12 cellular contexts compared by ENCODE assay signal in the genomic region with DNA sequence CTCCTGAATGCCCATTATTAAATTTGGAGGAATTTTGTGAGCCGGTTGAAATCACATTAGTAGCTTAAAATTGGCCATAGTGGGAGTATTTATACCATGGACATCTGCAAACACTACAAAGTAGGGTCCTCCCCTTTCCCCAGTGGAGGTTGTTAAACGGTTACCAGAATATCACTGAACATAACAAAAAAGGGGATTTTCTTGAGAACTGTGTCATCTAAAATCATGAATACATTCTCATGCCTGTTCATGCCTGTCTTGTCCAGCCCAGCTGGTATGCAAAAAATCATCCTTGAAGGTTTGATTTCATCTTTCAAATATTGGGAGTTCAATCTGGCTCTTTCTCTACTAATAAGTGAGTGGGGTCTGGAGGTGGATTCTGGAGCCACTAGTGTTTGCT.
"Had no signal": no experiment of that assay in that cellular context is flagged by ENCODE, and none has a peak within 500 bp of the region (broad histone marks: within the 10 kb centered on the region; RNA-seq: fewer than 3 reads in every experiment).

No MANE protein-coding gene starts in this region.

- H3K27ac ChIP-seq: HL-60, PC-9, Peyer's patch, SJCRH30 had no signal

- DNase-seq: MV-4-11; NCI-H1048; NCI-H187 treated with DMSO at 0.1 percent for 48 hours; NCI-H2029 treated with DMSO at 0.1 percent for 48 hours; NCI-H524 treated with DMSO at 0.1 percent for 48 hours; NK-92 treated with Interleukin-12 subunit alpha and Interleukin-12 subunit beta, amount 100 ng/mL, for 24 hours had no signal

- H3K9me3 ChIP-seq: Peyer's patch, SJCRH30 had no signal

- ATAC-seq: Right ventricle myocardium inferior had no signal

- H3K27me3 ChIP-seq: Peyer's patch, SJCRH30 had no signal

- H3K4me2 ChIP-seq: PC-9 had no signal

- H3K4me3 ChIP-seq: K562, PC-9, Peyer's patch, SJCRH30 had no signal

- H2AFZ ChIP-seq: PC-9 had no signal

- H3K36me3 ChIP-seq: Peyer's patch, SJCRH30 had no signal

- H3K4me1 ChIP-seq: Peyer's patch, SJCRH30 had no signal
